ENCODE assay signal across 1 cellular context in genomic region chr7:1555813-1556540, GRCh38.
TF ChIP-seq lines count a peak whose summit lies in the region.

Gene TMEM184A (minus strand): TSS chr7:1556205. CDS start chr7:1555484, 721 bp downstream.

TF ChIP-seq in GM23338, 12 proteins besides CTCF, POLR2A, EP300 and RAD21 (continued from another document):
- TF ChIP-seq ZNF462 (CRISPR knock-in tag; IDR thresholded peaks at IDR 0.05) (no peak), ETS1 (IDR thresholded peaks at IDR 0.05) (no peak)
TF ChIP-seq in GM23338: peak in this region for 0.
